16 cellular contexts compared by ENCODE assay signal in the genomic region with DNA sequence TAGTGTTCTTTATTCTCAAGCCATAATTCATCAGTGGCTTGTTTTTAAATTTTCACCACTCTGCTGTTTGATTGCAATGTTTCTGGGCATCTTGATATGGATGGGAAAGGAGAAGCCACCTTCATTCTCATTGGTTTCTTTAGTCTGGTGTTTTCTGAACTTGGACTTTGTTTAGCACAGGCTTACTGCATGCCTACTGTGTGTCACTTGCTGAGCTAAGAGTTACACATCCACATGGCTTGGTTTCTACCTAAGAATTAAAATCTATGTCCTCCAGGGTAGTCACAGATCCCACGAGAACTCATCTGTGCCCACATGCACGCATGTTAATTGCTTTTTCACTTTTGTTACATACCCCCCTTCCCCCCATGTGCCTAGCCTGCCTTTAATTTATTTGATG. TPM values are rescaled to one million over a fixed set of nuclear protein-coding genes. Genes with fewer than 3 reads are reported as not detected.
A peak's percentile ranks its signal among the peaks of the same experiment; 100 is the strongest.
DNase-seq lines count a peak whose midpoint lies in the region; ATAC-seq and TF ChIP-seq lines count a peak whose summit lies in the region.
"Had no signal": no experiment of that assay in that cellular context is flagged by ENCODE, and none has a peak within 500 bp of the region (broad histone marks: within the 10 kb centered on the region; RNA-seq: fewer than 3 reads in every experiment).

No MANE protein-coding gene starts in this region.

- H3K36me3 ChIP-seq in CD4-positive, CD25-positive, alpha-beta regulatory T cell (ENCODE audit: control insufficient read depth, insufficient read depth, low read length): no peaks in the 10 kb centered on the region
- H3K36me3 ChIP-seq in KOPT-K1 (ENCODE audit: insufficient read depth, low read length): 0 out of 2 replicates have a peak, but pooled peaks cover 6% of the 10 kb centered on the region
- no peaks in the 10 kb centered on the region for H3K36me3 ChIP-seq in duodenal mucosa (ENCODE audit: control insufficient read depth in 1 of 2, insufficient read depth in 2 of 2, low read length in 2 of 2)
- no peaks in the 10 kb centered on the region for H3K36me3 ChIP-seq in neural cell (ENCODE audit: insufficient read depth, low read length)
- H3K36me3 ChIP-seq in heart right ventricle: no peaks in the 10 kb centered on the region

- H3K4me3 ChIP-seq in CD4-positive, CD25-positive, alpha-beta regulatory T cell (ENCODE audit: low read depth, low read length): peak overlapping the region; percentile 44
- H3K4me3 ChIP-seq in duodenal mucosa (ENCODE audit: low read depth in 1 of 2, low read length in 2 of 2) (peak overlapping the region; percentile 45 to 88), neural cell (ENCODE audit: low read length) (peak overlapping the region; percentile 68), heart right ventricle (no peak overlapping the region)
- H3K4me3 ChIP-seq: testis had no signal

- no peaks in the 10 kb centered on the region for H3K27me3 ChIP-seq in CD4-positive, CD25-positive, alpha-beta regulatory T cell (ENCODE audit: control insufficient read depth, insufficient read depth, low read length)
- H3K27me3 ChIP-seq in duodenal mucosa (ENCODE audit: control insufficient read depth in 1 of 2, insufficient read depth in 2 of 2, low read length in 2 of 2): no peaks in the 10 kb centered on the region
- no peaks in the 10 kb centered on the region for H3K27me3 ChIP-seq in neural cell (ENCODE audit: insufficient read depth, low read depth, low read length)
- H3K27me3 ChIP-seq in heart right ventricle: no peaks in the 10 kb centered on the region
- H3K27me3 ChIP-seq: testis had no signal

- H3K4me1 ChIP-seq in CD4-positive, CD25-positive, alpha-beta regulatory T cell (ENCODE audit: control insufficient read depth, insufficient read depth, low read length, poor library complexity, severe bottlenecking): peaks cover 52% of the 10 kb centered on the region
- H3K4me1 ChIP-seq in duodenal mucosa (ENCODE audit: control insufficient read depth in 1 of 2, insufficient read depth in 2 of 2, low read length in 2 of 2) (peaks cover 66 to 68% of the 10 kb centered on the region in 2 donors), heart right ventricle (peaks cover 7 to 78% (median 60%) of the 10 kb centered on the region in 9 donors)

- DNase-seq in CD4-positive, CD25-positive, alpha-beta regulatory T cell: no peak
- DNase-seq in heart right ventricle: no peak
- no peak for DNase-seq in HCEC 1CT
- DNase-seq in cardiac septum (ENCODE audit: low spot score): no peak
- DNase-seq: activated T-cell treated with anti-CD3 and anti-CD28 coated beads for 4 hours, amygdala, cortex of kidney, NCI-H226, testis had no signal

- no peak for TF ChIP-seq RAD21 in neural cell (conservative IDR thresholded peaks at IDR 0.05)

- H3K9me3 Mint-ChIP-seq in CD4-positive, CD25-positive, alpha-beta regulatory T cell: no peaks in the 10 kb centered on the region

- no peak for ATAC-seq in CD4-positive, CD25-positive, alpha-beta regulatory T cell (ENCODE audit: low read depth in 2 of 2)
- ATAC-seq in heart right ventricle (no peak), GM19467 (IDR thresholded peaks at IDR 0.05; ENCODE audit: unreplicated experiment) (no peak)
- ATAC-seq: activated CD4-positive, CD25-positive, alpha-beta regulatory T cell treated with anti-CD3 and anti-CD28 coated beads, Interleukin-2, amount 50 U/mL, for 24 hours; SK-N-SH treated with all-trans-retinoic acid at 6 μM for 48 hours had no signal

- intact Hi-C loops in heart right ventricle (cut with DNase I): loop anchor here in 5 of 10 donors (5.0 to 10.0 kb wide), 5 partner anchors 33 to 166 kb away; no protein-coding TSS in a partner anchor
- intact Hi-C loops in cardiac septum (cut with DNase I): loop anchor here (5.0 kb wide), 1 partner anchor 43 kb away; no protein-coding TSS in a partner anchor

- H3K27ac ChIP-seq in CD4-positive, CD25-positive, alpha-beta regulatory T cell (ENCODE audit: insufficient read depth, low read length, poor library complexity, severe bottlenecking): no peak overlapping the region
- peak overlapping the region; percentile 49 for H3K27ac ChIP-seq in KOPT-K1 (ENCODE audit: low read depth, low read length, poor library complexity, severe bottlenecking)
- H3K27ac ChIP-seq in duodenal mucosa (ENCODE audit: low read depth, low read length): peak overlapping the region; percentile 87
- peak overlapping the region; percentile 44 for H3K27ac ChIP-seq in neural cell (ENCODE audit: low read length)
- peak overlapping the region in 1 of 10 donors; percentile 36 for H3K27ac ChIP-seq in heart right ventricle
- H3K27ac ChIP-seq: testis had no signal

- peaks cover 11 to 83% (median 60%) of the 10 kb centered on the region in 4 donors for H3K4me1 Mint-ChIP-seq in CD4-positive, CD25-positive, alpha-beta regulatory T cell

- no peaks in the 10 kb centered on the region for H3K9me2 ChIP-seq in neural cell (ENCODE audit: insufficient read depth, low read length)

- peak overlapping the region in 2 of 4 donors; percentile 34 to 82 for H3K4me3 Mint-ChIP-seq in CD4-positive, CD25-positive, alpha-beta regulatory T cell
- H3K4me3 Mint-ChIP-seq: memory B cell had no signal

- H3K79me2 ChIP-seq in neural cell (replicated peaks; ENCODE audit: insufficient read depth, low read length): peaks cover 91% of the 10 kb centered on the region

- peak overlapping the region; percentile 70 to 85 (median 78) for H3K27ac Mint-ChIP-seq in CD4-positive, CD25-positive, alpha-beta regulatory T cell
- H3K27ac Mint-ChIP-seq: memory B cell had no signal

- WGBS in heart right ventricle, 2 donors: 96 to 97% methylated on average over 2 of the region's 2 CpGs

- H3F3A ChIP-seq in neural cell (ENCODE audit: insufficient read depth, low read length, poor library complexity, severe bottlenecking): no peaks in the 10 kb centered on the region

- no peaks in the 10 kb centered on the region for H3K9me3 ChIP-seq in CD4-positive, CD25-positive, alpha-beta regulatory T cell (ENCODE audit: control insufficient read depth in 2 of 2, low read length in 2 of 2)
- peaks cover 5% of the 10 kb centered on the region for H3K9me3 ChIP-seq in KOPT-K1 (ENCODE audit: insufficient read depth, low read length, poor library complexity, severe bottlenecking)
- H3K9me3 ChIP-seq in duodenal mucosa (ENCODE audit: control insufficient read depth in 1 of 2, low read length in 2 of 2): no peaks in the 10 kb centered on the region
- H3K9me3 ChIP-seq in neural cell (ENCODE audit: low read length): no peaks in the 10 kb centered on the region
- H3K9me3 ChIP-seq in heart right ventricle: no peaks in the 10 kb centered on the region
- H3K9me3 ChIP-seq: testis had no signal

- TF ChIP-seq CTCF in neural cell (IDR thresholded peaks at IDR 0.05; ENCODE audit: poor library complexity, severe bottlenecking) (no peak), heart right ventricle (IDR thresholded peaks at IDR 0.05) (no peak)

- peak overlapping the region; percentile 18 to 98 for H3K9ac ChIP-seq in duodenal mucosa (ENCODE audit: low read depth in 1 of 2, low read length in 2 of 2)
- peak overlapping the region; percentile 98 for H3K9ac ChIP-seq in neural cell (ENCODE audit: low read length)

- H4K20me1 ChIP-seq in neural cell (ENCODE audit: insufficient read depth): peaks cover 18% of the 10 kb centered on the region

- H3K27me3 Mint-ChIP-seq in CD4-positive, CD25-positive, alpha-beta regulatory T cell: peaks cover 4% of the 10 kb centered on the region
- H3K27me3 Mint-ChIP-seq: memory B cell had no signal

- H3K36me3 Mint-ChIP-seq in CD4-positive, CD25-positive, alpha-beta regulatory T cell: peaks cover 4% of the 10 kb centered on the region

- peak overlapping the region; percentile 94 for H3K4me2 ChIP-seq in neural cell (ENCODE audit: low read length)

- no peak for TF ChIP-seq EP300 in neural cell (conservative IDR thresholded peaks at IDR 0.05; ENCODE audit: poor library complexity, severe bottlenecking)

- no peak overlapping the region for H2AFZ ChIP-seq in neural cell (ENCODE audit: low read depth, low read length)

TF ChIP-seq in neural cell, 6 proteins besides CTCF, POLR2A, EP300 and RAD21:
- TF ChIP-seq POLR2AphosphoS5 (IDR thresholded peaks at IDR 0.05) (no peak), SMC3 (conservative IDR thresholded peaks at IDR 0.05; ENCODE audit: poor library complexity) (no peak), MXI1 (conservative IDR thresholded peaks at IDR 0.05; ENCODE audit: poor library complexity, severe bottlenecking) (no peak), TAF1 (IDR thresholded peaks at IDR 0.05; ENCODE audit: low read depth) (no peak), EZH2 (IDR thresholded peaks at IDR 0.05; ENCODE audit: borderline replicate concordance, insufficient read depth, low read length, poor library complexity, severe bottlenecking) (no peak)
- TF ChIP-seq, protein P1, sequence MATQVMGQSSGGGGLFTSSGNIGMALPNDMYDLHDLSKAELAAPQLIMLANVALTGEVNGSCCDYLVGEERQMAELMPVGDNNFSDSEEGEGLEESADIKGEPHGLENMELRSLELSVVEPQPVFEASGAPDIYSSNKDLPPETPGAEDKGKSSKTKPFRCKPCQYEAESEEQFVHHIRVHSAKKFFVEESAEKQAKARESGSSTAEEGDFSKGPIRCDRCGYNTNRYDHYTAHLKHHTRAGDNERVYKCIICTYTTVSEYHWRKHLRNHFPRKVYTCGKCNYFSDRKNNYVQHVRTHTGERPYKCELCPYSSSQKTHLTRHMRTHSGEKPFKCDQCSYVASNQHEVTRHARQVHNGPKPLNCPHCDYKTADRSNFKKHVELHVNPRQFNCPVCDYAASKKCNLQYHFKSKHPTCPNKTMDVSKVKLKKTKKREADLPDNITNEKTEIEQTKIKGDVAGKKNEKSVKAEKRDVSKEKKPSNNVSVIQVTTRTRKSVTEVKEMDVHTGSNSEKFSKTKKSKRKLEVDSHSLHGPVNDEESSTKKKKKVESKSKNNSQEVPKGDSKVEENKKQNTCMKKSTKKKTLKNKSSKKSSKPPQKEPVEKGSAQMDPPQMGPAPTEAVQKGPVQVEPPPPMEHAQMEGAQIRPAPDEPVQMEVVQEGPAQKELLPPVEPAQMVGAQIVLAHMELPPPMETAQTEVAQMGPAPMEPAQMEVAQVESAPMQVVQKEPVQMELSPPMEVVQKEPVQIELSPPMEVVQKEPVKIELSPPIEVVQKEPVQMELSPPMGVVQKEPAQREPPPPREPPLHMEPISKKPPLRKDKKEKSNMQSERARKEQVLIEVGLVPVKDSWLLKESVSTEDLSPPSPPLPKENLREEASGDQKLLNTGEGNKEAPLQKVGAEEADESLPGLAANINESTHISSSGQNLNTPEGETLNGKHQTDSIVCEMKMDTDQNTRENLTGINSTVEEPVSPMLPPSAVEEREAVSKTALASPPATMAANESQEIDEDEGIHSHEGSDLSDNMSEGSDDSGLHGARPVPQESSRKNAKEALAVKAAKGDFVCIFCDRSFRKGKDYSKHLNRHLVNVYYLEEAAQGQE (IDR thresholded peaks at IDR 0.05; ENCODE audit: borderline replicate concordance): no peak

RNA-seq across cellular contexts. Expression of gene CMIP, which starts 4.6 kb away (rescaled TPM):
- 49.7 TPM for total RNA-seq in CD4-positive, CD25-positive, alpha-beta regulatory T cell
- polyA plus RNA-seq in CD4-positive, CD25-positive, alpha-beta regulatory T cell: under 1 TPM; 0.21 to 0.96 (median 0.76) TPM
- polyA plus RNA-seq in neural cell: 15.1 and 20.0 TPM in 2 replicates
- polyA minus RNA-seq in neural cell: 56.0 and 73.2 TPM in 2 replicates
- 10 to 100 TPM in 9 of 10 donors, 1 to 10 TPM in 1; 8.8 to 32.8 (median 14.0) TPM for total RNA-seq in heart right ventricle
- polyA plus RNA-seq in heart right ventricle: 1 to 10 TPM; 5.4 to 7.2 TPM
- 19.8 TPM for total RNA-seq in cardiac septum

Comparison
In these comparisons a context has a peak if more than half of its experiments do, and no peak if none do; other contexts are left out.
1. H3K4me3 ChIP-seq: peak in CD4-positive, CD25-positive, alpha-beta regulatory T cell (single experiment), duodenal mucosa (2 of 2) and neural cell (single experiment); none in heart right ventricle (0 of 10).